Comparison of ENCODE assay signal across 1 cellular context in the genomic region with DNA sequence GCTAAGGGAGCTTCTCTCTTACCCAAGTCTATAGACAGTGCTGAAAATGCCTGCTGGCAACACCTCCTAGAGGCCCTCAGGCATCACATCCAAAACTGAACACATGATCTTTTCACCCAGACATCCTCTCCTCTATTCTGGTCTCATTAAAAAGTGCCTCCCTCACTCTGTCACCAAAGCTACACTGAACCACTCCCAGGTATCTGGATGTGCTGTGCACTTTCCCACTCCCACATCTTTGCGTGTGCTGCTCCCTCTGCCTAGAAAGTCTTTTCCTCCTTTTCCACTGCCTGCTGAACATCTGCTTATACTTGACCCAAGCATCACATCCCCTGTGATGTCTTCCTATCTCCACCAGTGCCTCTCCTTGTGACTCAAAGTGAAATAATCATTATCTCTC.
TF ChIP-seq lines count a peak whose summit lies in the region.

No MANE protein-coding gene starts in this region.

TF ChIP-seq in H1, 55 proteins besides CTCF, POLR2A, EP300 and RAD21:
- TF ChIP-seq EZH2 (IDR thresholded peaks at IDR 0.05; ENCODE audit: low read depth, low read length, severe bottlenecking) (no peak), YY1 (IDR thresholded peaks at IDR 0.05; ENCODE audit: low read depth, low read length) (no peak), CBX5 (IDR thresholded peaks at IDR 0.05; ENCODE audit: low read depth, low read length) (no peak), NANOG (IDR thresholded peaks at IDR 0.05; ENCODE audit: insufficient read depth, low read depth, low read length, poor library complexity, severe bottlenecking) (no peak), POU5F1 (IDR thresholded peaks at IDR 0.05; ENCODE audit: low read depth, low read length) (no peak), SAP30 (IDR thresholded peaks at IDR 0.05; ENCODE audit: insufficient read depth, insufficient replicate concordance, low read length) (no peak), SUZ12 (IDR thresholded peaks at IDR 0.05; ENCODE audit: low read length) (no peak), RNF2 (IDR thresholded peaks at IDR 0.05; ENCODE audit: borderline replicate concordance, low read depth, low read length, missing control alignments, poor library complexity, severe bottlenecking) (no peak), RFX5 (IDR thresholded peaks at IDR 0.05; ENCODE audit: borderline replicate concordance, low read depth, low read length) (no peak), TCF12 (IDR thresholded peaks at IDR 0.05; ENCODE audit: low read depth, low read length) (no peak), SIX5 (IDR thresholded peaks at IDR 0.05; ENCODE audit: low read depth, low read length) (no peak), CHD1 (IDR thresholded peaks at IDR 0.05; ENCODE audit: low read depth, low read length) (no peak), KDM5A (IDR thresholded peaks at IDR 0.05; ENCODE audit: low read length) (no peak), CREB1 (IDR thresholded peaks at IDR 0.05) (no peak)
- TF ChIP-seq, protein P1, sequence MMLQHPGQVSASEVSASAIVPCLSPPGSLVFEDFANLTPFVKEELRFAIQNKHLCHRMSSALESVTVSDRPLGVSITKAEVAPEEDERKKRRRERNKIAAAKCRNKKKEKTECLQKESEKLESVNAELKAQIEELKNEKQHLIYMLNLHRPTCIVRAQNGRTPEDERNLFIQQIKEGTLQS (IDR thresholded peaks at IDR 0.05; ENCODE audit: insufficient read depth, low read depth, low read length): no peak
TF ChIP-seq in H1: peak in this region for 0.
